In the genomic region with DNA sequence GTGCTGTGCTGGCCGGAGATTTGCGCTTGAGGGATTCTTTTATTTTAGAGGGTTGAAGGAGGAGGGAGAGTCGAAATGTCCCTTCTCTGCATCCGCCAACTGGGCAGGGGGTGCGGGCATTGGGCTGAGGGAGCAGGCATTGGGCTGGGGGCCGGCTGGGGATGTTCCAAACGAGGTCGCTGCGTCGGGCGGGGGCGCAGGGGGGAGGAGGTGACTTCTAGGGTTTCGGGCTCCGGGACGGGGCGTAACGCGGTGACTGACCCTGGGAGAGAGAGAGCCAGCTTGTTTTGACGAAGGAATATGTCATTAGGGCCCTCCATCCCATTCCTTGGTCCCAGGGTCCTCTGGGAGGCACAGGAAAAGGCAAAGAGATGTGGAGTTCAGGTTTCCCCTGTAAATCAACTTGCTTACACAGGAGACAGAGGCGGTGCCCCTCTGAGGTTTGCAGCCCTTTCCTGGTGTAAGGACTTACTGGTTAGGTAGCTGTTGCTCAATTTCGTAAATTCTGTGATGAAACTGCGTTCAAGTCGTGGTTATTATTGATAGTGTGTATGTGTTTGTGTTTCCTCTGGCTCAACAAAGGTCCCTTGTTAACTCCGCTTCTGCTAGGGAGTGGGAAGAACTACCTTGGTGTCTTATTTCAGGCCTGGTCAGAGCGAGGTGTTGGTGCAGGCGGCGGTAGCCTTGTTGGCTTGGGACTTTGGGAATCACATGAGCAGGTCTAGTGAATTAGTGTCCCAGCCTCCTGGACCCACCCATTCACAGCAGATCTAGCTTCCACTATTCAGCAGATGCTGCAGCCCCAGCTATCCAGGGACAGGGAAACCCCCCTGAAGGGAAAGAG, we compare ENCODE assay signal across 8 cellular contexts. TPM values are rescaled to one million over a fixed set of nuclear protein-coding genes. Genes with fewer than 3 reads are reported as not detected.
DNase-seq lines count a peak whose midpoint lies in the region; ATAC-seq and TF ChIP-seq lines count a peak whose summit lies in the region.

No MANE protein-coding gene starts in this region.

- intact Hi-C loops in lower leg skin (cut with DNase I; ENCODE audit: low total_unique reads): no loop called here
- intact Hi-C loops in thyroid gland (cut with DNase I): no loop called here

- 9 to 10% methylated on average over 24 to 27 of the region's 27 CpGs for WGBS in lower leg skin, 2 donors
- WGBS in thyroid gland, 2 donors: 6 to 8% methylated on average over 26 to 27 of the region's 27 CpGs

- TF ChIP-seq CTCF in chondrocyte (IDR thresholded peaks at IDR 0.05) (no peak), lower leg skin (IDR thresholded peaks at IDR 0.05) (no peak), thyroid gland (IDR thresholded peaks at IDR 0.05) (no peak)

- no peaks in the 10 kb centered on the region for H3K36me3 Mint-ChIP-seq in chondrocyte (ENCODE audit: low read depth)

- peak; percentile 2 for DNase-seq in NCI-H2107 treated with DMSO at 0.1 percent for 48 hours (lab: John Stamatoyannopoulos, UW; ENCODE audit: unreplicated experiment)
- DNase-seq in NCI-H2107 (lab: John Stamatoyannopoulos, UW): no peak
- peak; percentile 11 to 36 for DNase-seq in SJCRH30
- DNase-seq in chondrocyte (ENCODE audit: low spot score): no peak
- peak in 1 of 2 donors; percentile 87 for DNase-seq in lower leg skin (ENCODE audit: low spot score in 2 of 2)
- peak; percentile 56 to 67 for DNase-seq in thyroid gland
- no peak for DNase-seq in amniotic stem cell (lab: John Stamatoyannopoulos, UW)

- no peaks in the 10 kb centered on the region for H3K9me3 Mint-ChIP-seq in chondrocyte (ENCODE audit: low read depth)

- H3K27ac Mint-ChIP-seq in chondrocyte (ENCODE audit: unreplicated experiment): peak overlapping the region; percentile 77

- H3K27me3 ChIP-seq in SJCRH30 (no peaks in the 10 kb centered on the region), thyroid gland (no peaks in the 10 kb centered on the region)

- H3K4me3 ChIP-seq in SJCRH30: peak overlapping the region; percentile 78
- H3K4me3 ChIP-seq in lower leg skin (ENCODE audit: low read depth, poor library complexity, severe bottlenecking): peak overlapping the region; percentile 51
- H3K4me3 ChIP-seq in thyroid gland (replicated peaks in 1 of 3): peak overlapping the region; percentile 52 to 62 (median 53)

- H3K27me3 Mint-ChIP-seq in chondrocyte (ENCODE audit: low read depth): no peaks in the 10 kb centered on the region

- H3K4me1 ChIP-seq in SJCRH30: 0 out of 2 replicates have a peak, but pooled peaks cover 5% of the 10 kb centered on the region
- H3K4me1 ChIP-seq in thyroid gland: peaks cover 4 to 24% of the 10 kb centered on the region in 2 donors

- peaks cover 19% of the 10 kb centered on the region for H3K4me1 Mint-ChIP-seq in chondrocyte (ENCODE audit: low read depth)

- TF ChIP-seq POLR2A in lower leg skin (IDR thresholded peaks at IDR 0.05) (no peak), thyroid gland (IDR thresholded peaks at IDR 0.05) (peak in 1 of 2 donors; percentile 68)

- peak overlapping the region; percentile 93 for H3K4me3 Mint-ChIP-seq in chondrocyte (ENCODE audit: unreplicated experiment)

- H3K27ac ChIP-seq in SJCRH30: peak overlapping the region; percentile 26; the same call in 1 of the 2 replicates
- peak overlapping the region; percentile 85 to 95 (median 89) for H3K27ac ChIP-seq in thyroid gland

- H3K36me3 ChIP-seq in SJCRH30 (no peaks in the 10 kb centered on the region), thyroid gland (no peaks in the 10 kb centered on the region)

- H3K9me3 ChIP-seq in SJCRH30 (replicated peaks) (no peaks in the 10 kb centered on the region), thyroid gland (no peaks in the 10 kb centered on the region)

- ATAC-seq in HG02970 (IDR thresholded peaks at IDR 0.05; ENCODE audit: low FRiP score, unreplicated experiment): no peak

RNA-seq across cellular contexts. Expression of gene FHIP1A, which starts 0.7 kb away (rescaled TPM):
- 2.1 and 2.7 TPM in 2 replicates for total RNA-seq in SJCRH30 (2014; rRNA removed; shearing (Covaris generic))
- total RNA-seq in chondrocyte (1.7 to 4.8 TPM (median 1.8 TPM) in 3 replicates), lower leg skin (100 to 1,000 TPM in 3 of 4 donors, 10 to 100 TPM in 1; 83.0 to 142 (median 118) TPM), thyroid gland (10 to 100 TPM; 27.3 to 76.6 (median 57.1) TPM)

Comparison
In these comparisons a context has a peak if more than half of its experiments do, and no peak if none do; other contexts are left out.
1. DNase-seq: peak in NCI-H2107 treated with DMSO at 0.1 percent for 48 hours (single experiment), SJCRH30 (2 of 2) and thyroid gland (2 of 2); none in NCI-H2107 (single experiment), chondrocyte (single experiment) and amniotic stem cell (single experiment).
2. Peak in every context shown above with its lines, with median percentiles within 50 percentile points of each other: H3K4me3 ChIP-seq.